26 cellular contexts compared by ENCODE assay signal in the genomic region with DNA sequence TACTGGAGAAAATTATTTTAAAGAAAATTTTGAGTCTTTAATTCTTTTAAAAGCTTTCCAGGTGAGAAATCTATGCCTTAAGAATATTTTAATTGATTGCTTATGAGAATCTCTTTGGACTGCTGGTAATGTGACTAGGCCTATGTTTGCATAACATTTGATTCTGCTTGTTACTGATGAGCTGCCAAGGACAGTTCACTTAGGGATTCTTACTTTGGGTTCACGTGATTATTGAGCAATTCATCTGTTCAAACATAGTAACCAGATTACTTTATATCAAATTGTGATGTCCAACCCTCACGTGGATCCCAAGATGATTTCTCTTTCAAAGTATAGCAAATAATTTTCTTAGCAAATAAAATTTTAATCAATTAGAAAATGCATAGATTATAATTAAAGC. TPM values are rescaled to one million over a fixed set of nuclear protein-coding genes. Genes with fewer than 3 reads are reported as not detected.
"Had no signal": no experiment of that assay in that cellular context is flagged by ENCODE, and none has a peak within 500 bp of the region (broad histone marks: within the 10 kb centered on the region; RNA-seq: fewer than 3 reads in every experiment).

No MANE protein-coding gene starts in this region.

- H3K4me2 ChIP-seq: neural progenitor cell had no signal

- DNase-seq: activated CD8-positive, alpha-beta memory T cell treated with anti-CD3 and anti-CD28 coated beads for 24 hours; activated CD8-positive, alpha-beta memory T cell treated with anti-CD3 and anti-CD28 coated beads, Interleukin-2, amount 50 U/mL, for 4 hours; activated T-cell treated with anti-CD3 and anti-CD28 coated beads, Interleukin-2, amount 50 U/mL, for 24 hours; brain microvascular endothelial cell; central memory CD4-positive, alpha-beta T cell; effector memory CD4-positive, alpha-beta T cell; esophagus squamous epithelium; heart right ventricle; kidney; naive thymus-derived CD8-positive, alpha-beta T cell; retina; stimulated activated CD4-positive, alpha-beta T cell treated with anti-CD3 and anti-CD28 coated beads, Interleukin-1b, Interleukin-23, amount 100 ng/mL, for 48 hours; stimulated activated naive CD8-positive, alpha-beta T cell treated with anti-CD3 and anti-CD28 coated beads, Interleukin-15, amount 100 ng/mL, for 72 hours; T1000 had no signal

- ATAC-seq: activated naive CD4-positive, alpha-beta T cell treated with anti-CD3 and anti-CD28 coated beads, Interleukin-2, amount 50 U/mL, for 72 hours; activated T-helper 17 cell treated with anti-CD3 and anti-CD28 coated beads, Interleukin-2, amount 50 U/mL, for 72 hours; naive thymus-derived CD8-positive, alpha-beta T cell; stimulated activated effector memory CD8-positive, alpha-beta T cell treated with anti-CD3 and anti-CD28 coated beads, Interleukin-12 subunit alpha, Interleukin-12 subunit beta, amount 100 ng/mL, for 72 hours; stimulated activated naive CD8-positive, alpha-beta T cell treated with anti-CD3 and anti-CD28 coated beads, Interleukin-15, amount 100 ng/mL, for 72 hours; WTC11 had no signal

- H3K36me3 ChIP-seq: ascending aorta, brain microvascular endothelial cell, esophagus squamous epithelium, heart right ventricle, neural progenitor cell, suprapubic skin, tibial nerve had no signal

- H3K9me3 ChIP-seq: ascending aorta, esophagus squamous epithelium, heart right ventricle, suprapubic skin, tibial nerve had no signal

- H3K9ac ChIP-seq: neural progenitor cell had no signal

- H3K4me3 ChIP-seq: ascending aorta, esophagus squamous epithelium, heart right ventricle, neural progenitor cell, suprapubic skin, tibial nerve had no signal

- H3K27ac ChIP-seq: ascending aorta, brain microvascular endothelial cell, esophagus squamous epithelium, heart right ventricle, neural progenitor cell, suprapubic skin, tibial nerve had no signal

- H3K4me1 ChIP-seq: ascending aorta, esophagus squamous epithelium, heart right ventricle, neural progenitor cell, suprapubic skin, tibial nerve had no signal

- FAIRE-seq: colon had no signal

- H2AFZ ChIP-seq: neural progenitor cell had no signal

- H3K27me3 ChIP-seq: ascending aorta, brain microvascular endothelial cell, esophagus squamous epithelium, heart right ventricle, neural progenitor cell, suprapubic skin, tibial nerve had no signal

RNA-seq across cellular contexts. Expression of a gene that starts 27.4 kb away (rescaled TPM):
- total RNA-seq: dermis microvascular lymphatic vessel endothelial cell, lung microvascular endothelial cell, progenitor cell of endocrine pancreas, WTC11 had no signal
